ENCODE assay signal across 9 cellular contexts in genomic region chr10:96025566-96025965, GRCh38. TPM values are rescaled to one million over a fixed set of nuclear protein-coding genes. Genes with fewer than 3 reads are reported as not detected.
DNase-seq lines count a peak whose midpoint lies in the region; ATAC-seq, FAIRE-seq and TF ChIP-seq lines count a peak whose summit lies in the region.
"Had no signal": no experiment of that assay in that cellular context is flagged by ENCODE, and none has a peak within 500 bp of the region (broad histone marks: within the 10 kb centered on the region; RNA-seq: fewer than 3 reads in every experiment).

No MANE protein-coding gene starts in this region.

- no peaks in the 10 kb centered on the region for H3K79me2 ChIP-seq in DOHH2 (ENCODE audit: control insufficient read depth, low read length)

- in situ Hi-C loops in G401 (cut with HindIII; ENCODE audit: low sequenced_read_pairs) = no loop called here

- TF ChIP-seq POLR2A in H54 (IDR thresholded peaks at IDR 0.05; ENCODE audit: low read depth, low read length) (no peak), GM18505 (IDR thresholded peaks at IDR 0.05; ENCODE audit: borderline replicate concordance, extremely low read depth, insufficient read depth, insufficient read length) (no peak)

- no peak for DNase-seq in H54 (ENCODE audit: insufficient read length, low spot score)
- peak; percentile 29 for DNase-seq in SW480 (ENCODE audit: low spot score)
- DNase-seq in left lobe of liver (ENCODE audit: low spot score) = no peak
- no peak for DNase-seq in NCI-H510A treated with DMSO at 0.1 percent for 48 hours (lab: John Stamatoyannopoulos, UW)
- no peak for DNase-seq in G401 (ENCODE audit: low spot score)
- DNase-seq in stimulated activated CD4-positive, alpha-beta T cell treated with anti-CD3 and anti-CD28 coated beads, Interleukin-2, amount 100 ng/mL, for 48 hours = no peak

- TF ChIP-seq CTCF in DOHH2 (IDR thresholded peaks at IDR 0.05; ENCODE audit: low read depth, low read length, poor library complexity, severe bottlenecking) = peak; percentile 51

- no peaks in the 10 kb centered on the region for H3K9me2 ChIP-seq in DOHH2 (replicated peaks; ENCODE audit: control insufficient read depth, low read length)

- no peaks in the 10 kb centered on the region for H3K27me3 ChIP-seq in DOHH2 (ENCODE audit: control insufficient read depth, low read length)

- no peaks in the 10 kb centered on the region for H3K4me1 ChIP-seq in DOHH2 (ENCODE audit: control insufficient read depth, low read length)

- ATAC-seq in left lobe of liver (peak; percentile 46), GM18505 (IDR thresholded peaks at IDR 0.05; ENCODE audit: unreplicated experiment) (no peak)

- peak; percentile 57 for FAIRE-seq in H54 (lab: Jason Lieb, UNC)

- no peaks in the 10 kb centered on the region for H3K36me3 ChIP-seq in DOHH2 (ENCODE audit: control insufficient read depth, low read length)

- no peaks in the 10 kb centered on the region for H3F3A ChIP-seq in DOHH2 (ENCODE audit: control insufficient read depth, insufficient read depth)

- no peak overlapping the region for H3K4me3 ChIP-seq in DOHH2 (ENCODE audit: low read length)

- H4K20me1 ChIP-seq in DOHH2 (ENCODE audit: control insufficient read depth, insufficient read depth, low read depth, low read length) = no peaks in the 10 kb centered on the region

- H3K4me2 ChIP-seq in DOHH2 (ENCODE audit: low read length) = no peak overlapping the region

- H3K27ac ChIP-seq in DOHH2 (ENCODE audit: low read depth, low read length) = no peak overlapping the region
- H3K27ac ChIP-seq: HL-60 had no signal

- no peaks in the 10 kb centered on the region for H3K9me3 ChIP-seq in DOHH2 (ENCODE audit: control insufficient read depth, insufficient read depth, low read length)

RNA-seq across cellular contexts. Expression of gene CCNJ, which starts 17.8 kb away (rescaled TPM):
- total RNA-seq in left lobe of liver = 1.7 TPM
- 6.2 and 8.1 TPM in 2 replicates for total RNA-seq in G401 (2014; rRNA removed; shearing (Covaris generic))
